ENCODE assay signal across 8 cellular contexts in genomic region chr17:7989781-7990655, GRCh38. TPM values are rescaled to one million over a fixed set of nuclear protein-coding genes. Genes with fewer than 3 reads are reported as not detected.
DNase-seq lines count a peak whose midpoint lies in the region; ATAC-seq, FAIRE-seq and TF ChIP-seq lines count a peak whose summit lies in the region.

No MANE protein-coding gene starts in this region.

- ATAC-seq in HG03045 (IDR thresholded peaks at IDR 0.05; ENCODE audit: unreplicated experiment) (peak; percentile 69), HepG2 (peak; percentile 88)

- H3K27me3 Mint-ChIP-seq in activated CD4-positive, alpha-beta T cell treated with anti-CD3 and anti-CD28 coated beads, Interleukin-2, amount 10 ng/mL, durations not matched to agents 24 days and 14 days = peaks cover 22% of the 10 kb centered on the region

- H3K4me3 ChIP-seq in coronary artery = peak overlapping the region; percentile 63
- H3K4me3 ChIP-seq in HepG2 (replicated peaks in 1 of 3; ENCODE audit: insufficient read depth in 1 of 3, low read depth in 2 of 3, low read length in 3 of 3) = peak overlapping the region; percentile 20 to 71 (median 57)

- no peaks in the 10 kb centered on the region for H3K36me3 ChIP-seq in HepG2 (replicated peaks in 1 of 2; ENCODE audit: control insufficient read depth in 1 of 2, insufficient read depth in 2 of 2, low read length in 2 of 2)

- no peaks in the 10 kb centered on the region for H4K20me1 ChIP-seq in HepG2 (ENCODE audit: insufficient read depth, low read length)

- H3K27me3 ChIP-seq in HepG2 (ENCODE audit: control insufficient read depth in 1 of 2, insufficient read depth in 2 of 2, low read length in 2 of 2) = peaks cover 3 to 29% of the 10 kb centered on the region in 2 experiments

- no TSS peak for BruUV-seq in HepG2 (replicated peaks; lab: Mats Ljungman, UMichigan)

- peak overlapping the region; percentile 79 for H3K4me3 Mint-ChIP-seq in activated CD4-positive, alpha-beta T cell treated with anti-CD3 and anti-CD28 coated beads, Interleukin-2, amount 10 ng/mL, durations not matched to agents 24 days and 14 days

- H3K36me3 Mint-ChIP-seq in activated CD4-positive, alpha-beta T cell treated with anti-CD3 and anti-CD28 coated beads, Interleukin-2, amount 10 ng/mL, durations not matched to agents 24 days and 14 days (ENCODE audit: low read depth) = no peaks in the 10 kb centered on the region

- H3K9me3 ChIP-seq in HepG2 (ENCODE audit: low read length) = no peaks in the 10 kb centered on the region

- peak overlapping the region; percentile 31; the same call in 1 of the 2 replicates for H3K9ac ChIP-seq in HepG2 (ENCODE audit: insufficient read depth, low read depth, low read length)

- CTCF ChIA-PET in HepG2 (lab: Yijun Ruan, JAX; ENCODE audit: low intra/inter-chr PET ratio, low total read pairs) = interaction anchor here (1.2 to 4.5 kb wide), 7 partner anchors 19 to 246 kb away, joined by 3 to 70 read pairs (median 15); partner anchors contain the start of gene RNF227

- peak; percentile 85 for TF ChIP-seq RAD21 in HepG2 (CRISPR knock-in tag; IDR thresholded peaks at IDR 0.05)

- intact Hi-C loops in activated CD4-positive, alpha-beta T cell treated with anti-CD3 and anti-CD28 coated beads, Interleukin-2, amount 10 ng/mL, durations not matched to agents 24 days and 14 days (cut with micrococcal nuclease) = loop anchor here (1.0 to 2.0 kb wide), 4 partner anchors 67 to 247 kb away; no protein-coding TSS in a partner anchor
- intact Hi-C loops in HepG2 (cut with micrococcal nuclease; ENCODE audit: unreplicated experiment) = loop anchor here (1.0 to 5.0 kb wide), 4 partner anchors 58 to 248 kb away; partner anchors contain the start of genes CNTROB and TRAPPC1

- DNase-seq in NCI-H345 (lab: John Stamatoyannopoulos, UW) (peak; percentile 78), coronary artery (ENCODE audit: low spot score) (peak; percentile 81), HepG2 (ENCODE audit: low spot score) (peak; percentile 44)
- DNase-seq in activated CD4-positive, alpha-beta T cell treated with anti-CD3 and anti-CD28 coated beads, Interleukin-2, amount 10 ng/mL, durations not matched to agents 24 days and 14 days = peak; percentile 98
- DNase-seq in stimulated activated CD4-positive, alpha-beta T cell treated with anti-CD3 and anti-CD28 coated beads, Interleukin-2, amount 100 ng/mL, for 48 hours = peak; percentile 98

- peaks cover 11% of the 10 kb centered on the region for H3K4me1 ChIP-seq in HepG2 (ENCODE audit: insufficient read depth, low read length)

- no peaks in the 10 kb centered on the region for H3K9me3 Mint-ChIP-seq in activated CD4-positive, alpha-beta T cell treated with anti-CD3 and anti-CD28 coated beads, Interleukin-2, amount 10 ng/mL, durations not matched to agents 24 days and 14 days

- H3K4me2 ChIP-seq in HepG2 (ENCODE audit: low read depth, low read length) = peak overlapping the region; percentile 76

- peaks cover 19% of the 10 kb centered on the region for H3K4me1 Mint-ChIP-seq in activated CD4-positive, alpha-beta T cell treated with anti-CD3 and anti-CD28 coated beads, Interleukin-2, amount 10 ng/mL, durations not matched to agents 24 days and 14 days

- H3K27ac ChIP-seq in 22Rv1 (peak overlapping the region; percentile 64), coronary artery (peak overlapping the region in 1 of 2 donors; percentile 4), HepG2 (ENCODE audit: extremely low read length, insufficient read depth, low read length) (no peak overlapping the region)

- WGBS in HepG2 (ENCODE audit: low lambda C conversion rate) = 12% methylated on average over 24 of the region's 59 CpGs

- POLR2A ChIA-PET in HepG2 (lab: Yijun Ruan, JAX) = interaction anchor here (1.5 kb wide), 1 partner anchor 133 kb away, joined by 4 read pairs; the partner anchor contains the start of gene NAA38

- H3K27ac Mint-ChIP-seq in activated CD4-positive, alpha-beta T cell treated with anti-CD3 and anti-CD28 coated beads, Interleukin-2, amount 10 ng/mL, durations not matched to agents 24 days and 14 days = peak overlapping the region; percentile 87

- H2AFZ ChIP-seq in HepG2 (ENCODE audit: low read length) = no peak overlapping the region

- TF ChIP-seq CTCF in 22Rv1 (IDR thresholded peaks at IDR 0.05) = peak; percentile 97
- TF ChIP-seq CTCF in coronary artery (IDR thresholded peaks at IDR 0.05) = peak; percentile 96
- TF ChIP-seq CTCF in HepG2 (CRISPR knock-in tag; IDR thresholded peaks at IDR 0.05) = peak; percentile 98

- TF ChIP-seq EP300 in HepG2 (IDR thresholded peaks at IDR 0.05; ENCODE audit: low read depth in 2 of 2, low read length in 2 of 2) (no peak), HepG2 (CRISPR knock-in tag; IDR thresholded peaks at IDR 0.05; ENCODE audit: borderline replicate concordance) (no peak)

- no peak for FAIRE-seq in HepG2 (lab: Jason Lieb, UNC)

- in situ Hi-C loops in HepG2 (cut with HindIII; ENCODE audit: extremely low pct_ligation_motif_present, low pct_unique_long_range_greater_than_20kb) = loop anchor here (5.0 kb wide), 1 partner anchor 78 kb away; no protein-coding TSS in a partner anchor

- no peaks in the 10 kb centered on the region for H3K79me2 ChIP-seq in HepG2 (ENCODE audit: insufficient read depth, low read length)

- peak; percentile 65 for TF ChIP-seq POLR2A in GM15510 (IDR thresholded peaks at IDR 0.05; ENCODE audit: borderline replicate concordance, extremely low read depth, insufficient read length)
- no peak; a peak in 1 of 4 replicates for TF ChIP-seq POLR2A in HepG2 (IDR thresholded peaks at IDR 0.05; ENCODE audit: insufficient read depth in 1 of 2, low read depth in 2 of 2, low read length in 2 of 2)

RNA-seq across cellular contexts. Expression of gene GUCY2D, which starts 12.4 kb away (rescaled TPM):
- total RNA-seq in activated CD4-positive, alpha-beta T cell treated with anti-CD3 and anti-CD28 coated beads, Interleukin-2, amount 10 ng/mL, durations not matched to agents 24 days and 14 days = not detected in 2 replicates
- not detected in 2 replicates for total RNA-seq in HepG2 (2016; rRNA removed; fragmentation: Illumina TruSeq; extraction: Trizol)
- not detected in 2 replicates for total RNA-seq in HepG2 (2016; cell fraction: cytosol; rRNA removed; fragmentation: Illumina TruSeq; extraction: Trizol; ENCODE audit: low read depth)
- not detected in 2 replicates for total RNA-seq in HepG2 (2016; cell fraction: insoluble cytoplasmic fraction; rRNA removed; fragmentation: Illumina TruSeq; extraction: Trizol)
- total RNA-seq in HepG2 (2016; cell fraction: membrane; rRNA removed; fragmentation: Illumina TruSeq; extraction: Trizol) = not detected in 2 replicates
- not detected in 2 replicates for total RNA-seq in HepG2 (2016; cell fraction: nucleus; rRNA removed; fragmentation: Illumina TruSeq; extraction: Trizol)
- not detected in 2 replicates for polyA plus RNA-seq in HepG2 (2011; rRNA removed)
- not detected in 2 replicates for polyA plus RNA-seq in HepG2 (2011; cell fraction: cytosol; rRNA removed)
- not detected in 2 replicates for polyA plus RNA-seq in HepG2 (2011; cell fraction: nucleus; rRNA removed)
- not detected in 2 replicates for polyA plus RNA-seq in HepG2 (2012)
- polyA plus RNA-seq in HepG2 (2016; cell fraction: cytosol; fragmentation: Illumina TruSeq; extraction: Trizol; ENCODE audit: low read depth) = not detected in 2 replicates
- not detected in 2 replicates for polyA plus RNA-seq in HepG2 (2016; cell fraction: insoluble cytoplasmic fraction; fragmentation: Illumina TruSeq; extraction: Trizol; ENCODE audit: low read depth)
- not detected in 2 replicates for polyA plus RNA-seq in HepG2 (2016; cell fraction: membrane; fragmentation: Illumina TruSeq; extraction: Trizol; ENCODE audit: low read depth)
- not detected in 2 replicates for polyA plus RNA-seq in HepG2 (2016; cell fraction: nucleus; fragmentation: Illumina TruSeq; extraction: Trizol; ENCODE audit: insufficient read depth, low read depth)
- 0.05 TPM in 1 of 2 replicates, not detected in the other for polyA minus RNA-seq in HepG2 (2011; rRNA and poly(A)+ RNA removed; ENCODE audit: low replicate concordance)
- polyA minus RNA-seq in HepG2 (2011; cell fraction: cytosol; rRNA and poly(A)+ RNA removed) = not detected in 2 replicates
- polyA minus RNA-seq in HepG2 (2011; cell fraction: nucleus; rRNA and poly(A)+ RNA removed) = not detected in 2 replicates

RNA-seq across cellular contexts. Expression of gene ALOX15B, which starts 48.8 kb away (rescaled TPM):
- not detected in 2 replicates for total RNA-seq in activated CD4-positive, alpha-beta T cell treated with anti-CD3 and anti-CD28 coated beads, Interleukin-2, amount 10 ng/mL, durations not matched to agents 24 days and 14 days
- not detected in 2 replicates for total RNA-seq in HepG2 (2016; rRNA removed; fragmentation: Illumina TruSeq; extraction: Trizol)
- total RNA-seq in HepG2 (2016; cell fraction: cytosol; rRNA removed; fragmentation: Illumina TruSeq; extraction: Trizol; ENCODE audit: low read depth) = not detected in 2 replicates
- total RNA-seq in HepG2 (2016; cell fraction: insoluble cytoplasmic fraction; rRNA removed; fragmentation: Illumina TruSeq; extraction: Trizol) = not detected in 2 replicates
- not detected in 2 replicates for total RNA-seq in HepG2 (2016; cell fraction: membrane; rRNA removed; fragmentation: Illumina TruSeq; extraction: Trizol)
- not detected in 2 replicates for total RNA-seq in HepG2 (2016; cell fraction: nucleus; rRNA removed; fragmentation: Illumina TruSeq; extraction: Trizol)
- not detected in 2 replicates for polyA plus RNA-seq in HepG2 (2011; rRNA removed)
- not detected in 2 replicates for polyA plus RNA-seq in HepG2 (2011; cell fraction: cytosol; rRNA removed)
- not detected in 2 replicates for polyA plus RNA-seq in HepG2 (2011; cell fraction: nucleus; rRNA removed)
- polyA plus RNA-seq in HepG2 (2012) = not detected in 2 replicates
- polyA plus RNA-seq in HepG2 (2016; cell fraction: cytosol; fragmentation: Illumina TruSeq; extraction: Trizol; ENCODE audit: low read depth) = not detected in 2 replicates
- polyA plus RNA-seq in HepG2 (2016; cell fraction: insoluble cytoplasmic fraction; fragmentation: Illumina TruSeq; extraction: Trizol; ENCODE audit: low read depth) = not detected in 2 replicates
- polyA plus RNA-seq in HepG2 (2016; cell fraction: membrane; fragmentation: Illumina TruSeq; extraction: Trizol; ENCODE audit: low read depth) = not detected in 2 replicates
- not detected in 2 replicates for polyA plus RNA-seq in HepG2 (2016; cell fraction: nucleus; fragmentation: Illumina TruSeq; extraction: Trizol; ENCODE audit: insufficient read depth, low read depth)
- 0.05 TPM in 1 of 2 replicates, not detected in the other for polyA minus RNA-seq in HepG2 (2011; rRNA and poly(A)+ RNA removed; ENCODE audit: low replicate concordance)
- not detected in 2 replicates for polyA minus RNA-seq in HepG2 (2011; cell fraction: cytosol; rRNA and poly(A)+ RNA removed)
- not detected in 2 replicates for polyA minus RNA-seq in HepG2 (2011; cell fraction: nucleus; rRNA and poly(A)+ RNA removed)

RNA-seq across cellular contexts. Expression of gene CNTROB, which starts 58.0 kb away (rescaled TPM):
- 52.4 and 54.5 TPM in 2 replicates for total RNA-seq in activated CD4-positive, alpha-beta T cell treated with anti-CD3 and anti-CD28 coated beads, Interleukin-2, amount 10 ng/mL, durations not matched to agents 24 days and 14 days
- 13.3 and 24.1 TPM in 2 replicates for total RNA-seq in HepG2 (2016; rRNA removed; fragmentation: Illumina TruSeq; extraction: Trizol)
- 8.1 and 9.3 TPM in 2 replicates for total RNA-seq in HepG2 (2016; cell fraction: cytosol; rRNA removed; fragmentation: Illumina TruSeq; extraction: Trizol; ENCODE audit: low read depth)
- 11.9 and 23.0 TPM in 2 replicates for total RNA-seq in HepG2 (2016; cell fraction: insoluble cytoplasmic fraction; rRNA removed; fragmentation: Illumina TruSeq; extraction: Trizol)
- 10.1 and 11.2 TPM in 2 replicates for total RNA-seq in HepG2 (2016; cell fraction: membrane; rRNA removed; fragmentation: Illumina TruSeq; extraction: Trizol)
- total RNA-seq in HepG2 (2016; cell fraction: nucleus; rRNA removed; fragmentation: Illumina TruSeq; extraction: Trizol) = 23.2 and 26.4 TPM in 2 replicates
- 21.2 and 24.3 TPM in 2 replicates for polyA plus RNA-seq in HepG2 (2011; rRNA removed)
- polyA plus RNA-seq in HepG2 (2011; cell fraction: cytosol; rRNA removed) = 10.6 and 11.9 TPM in 2 replicates
- polyA plus RNA-seq in HepG2 (2011; cell fraction: nucleus; rRNA removed) = 64.8 and 74.8 TPM in 2 replicates
- 14.3 and 16.3 TPM in 2 replicates for polyA plus RNA-seq in HepG2 (2012)
- 3.0 and 3.9 TPM in 2 replicates for polyA plus RNA-seq in HepG2 (2016; cell fraction: cytosol; fragmentation: Illumina TruSeq; extraction: Trizol; ENCODE audit: low read depth)
- 12.3 and 14.2 TPM in 2 replicates for polyA plus RNA-seq in HepG2 (2016; cell fraction: insoluble cytoplasmic fraction; fragmentation: Illumina TruSeq; extraction: Trizol; ENCODE audit: low read depth)
- polyA plus RNA-seq in HepG2 (2016; cell fraction: membrane; fragmentation: Illumina TruSeq; extraction: Trizol; ENCODE audit: low read depth) = 8.2 and 9.5 TPM in 2 replicates
- polyA plus RNA-seq in HepG2 (2016; cell fraction: nucleus; fragmentation: Illumina TruSeq; extraction: Trizol; ENCODE audit: insufficient read depth, low read depth) = 68.1 and 69.5 TPM in 2 replicates
- 18.0 and 57.0 TPM in 2 replicates for polyA minus RNA-seq in HepG2 (2011; rRNA and poly(A)+ RNA removed; ENCODE audit: low replicate concordance)
- 5.4 and 5.7 TPM in 2 replicates for polyA minus RNA-seq in HepG2 (2011; cell fraction: cytosol; rRNA and poly(A)+ RNA removed)
- polyA minus RNA-seq in HepG2 (2011; cell fraction: nucleus; rRNA and poly(A)+ RNA removed) = 26.5 and 33.7 TPM in 2 replicates

RNA-seq across cellular contexts. Expression of gene TRAPPC1, which starts 58.3 kb away (rescaled TPM):
- total RNA-seq in activated CD4-positive, alpha-beta T cell treated with anti-CD3 and anti-CD28 coated beads, Interleukin-2, amount 10 ng/mL, durations not matched to agents 24 days and 14 days = 150 and 159 TPM in 2 replicates
- 28.1 and 36.9 TPM in 2 replicates for total RNA-seq in HepG2 (2016; rRNA removed; fragmentation: Illumina TruSeq; extraction: Trizol)
- 18.6 and 30.6 TPM in 2 replicates for total RNA-seq in HepG2 (2016; cell fraction: cytosol; rRNA removed; fragmentation: Illumina TruSeq; extraction: Trizol; ENCODE audit: low read depth)
- 26.6 and 30.5 TPM in 2 replicates for total RNA-seq in HepG2 (2016; cell fraction: insoluble cytoplasmic fraction; rRNA removed; fragmentation: Illumina TruSeq; extraction: Trizol)
- 27.2 and 41.0 TPM in 2 replicates for total RNA-seq in HepG2 (2016; cell fraction: membrane; rRNA removed; fragmentation: Illumina TruSeq; extraction: Trizol)
- total RNA-seq in HepG2 (2016; cell fraction: nucleus; rRNA removed; fragmentation: Illumina TruSeq; extraction: Trizol) = 16.5 and 21.7 TPM in 2 replicates
- polyA plus RNA-seq in HepG2 (2011; rRNA removed) = 44.9 and 46.7 TPM in 2 replicates
- 117 and 121 TPM in 2 replicates for polyA plus RNA-seq in HepG2 (2011; cell fraction: cytosol; rRNA removed)
- 33.8 and 41.2 TPM in 2 replicates for polyA plus RNA-seq in HepG2 (2011; cell fraction: nucleus; rRNA removed)
- polyA plus RNA-seq in HepG2 (2012) = 82.0 and 92.0 TPM in 2 replicates
- polyA plus RNA-seq in HepG2 (2016; cell fraction: cytosol; fragmentation: Illumina TruSeq; extraction: Trizol; ENCODE audit: low read depth) = 119 and 155 TPM in 2 replicates
- polyA plus RNA-seq in HepG2 (2016; cell fraction: insoluble cytoplasmic fraction; fragmentation: Illumina TruSeq; extraction: Trizol; ENCODE audit: low read depth) = 128 and 160 TPM in 2 replicates
- polyA plus RNA-seq in HepG2 (2016; cell fraction: membrane; fragmentation: Illumina TruSeq; extraction: Trizol; ENCODE audit: low read depth) = 121 and 142 TPM in 2 replicates
- 73.6 and 93.7 TPM in 2 replicates for polyA plus RNA-seq in HepG2 (2016; cell fraction: nucleus; fragmentation: Illumina TruSeq; extraction: Trizol; ENCODE audit: insufficient read depth, low read depth)
- polyA minus RNA-seq in HepG2 (2011; rRNA and poly(A)+ RNA removed; ENCODE audit: low replicate concordance) = 54.8 and 75.7 TPM in 2 replicates
- polyA minus RNA-seq in HepG2 (2011; cell fraction: cytosol; rRNA and poly(A)+ RNA removed) = 33.8 and 43.0 TPM in 2 replicates
- 13.0 and 16.9 TPM in 2 replicates for polyA minus RNA-seq in HepG2 (2011; cell fraction: nucleus; rRNA and poly(A)+ RNA removed)

Comparison
In these comparisons a context has a peak if more than half of its experiments do, and no peak if none do; other contexts are left out.
1. DNase-seq: peak in every context shown above with its lines; median percentile 98 in activated CD4-positive, alpha-beta T cell treated with anti-CD3 and anti-CD28 coated beads, Interleukin-2, amount 10 ng/mL, durations not matched to agents 24 days and 14 days; 98 in stimulated activated CD4-positive, alpha-beta T cell treated with anti-CD3 and anti-CD28 coated beads, Interleukin-2, amount 100 ng/mL, for 48 hours; 81 in coronary artery; 78 in NCI-H345; 44 in HepG2.